Comparison of ENCODE assay signal across 8 cellular contexts in the genomic region with DNA sequence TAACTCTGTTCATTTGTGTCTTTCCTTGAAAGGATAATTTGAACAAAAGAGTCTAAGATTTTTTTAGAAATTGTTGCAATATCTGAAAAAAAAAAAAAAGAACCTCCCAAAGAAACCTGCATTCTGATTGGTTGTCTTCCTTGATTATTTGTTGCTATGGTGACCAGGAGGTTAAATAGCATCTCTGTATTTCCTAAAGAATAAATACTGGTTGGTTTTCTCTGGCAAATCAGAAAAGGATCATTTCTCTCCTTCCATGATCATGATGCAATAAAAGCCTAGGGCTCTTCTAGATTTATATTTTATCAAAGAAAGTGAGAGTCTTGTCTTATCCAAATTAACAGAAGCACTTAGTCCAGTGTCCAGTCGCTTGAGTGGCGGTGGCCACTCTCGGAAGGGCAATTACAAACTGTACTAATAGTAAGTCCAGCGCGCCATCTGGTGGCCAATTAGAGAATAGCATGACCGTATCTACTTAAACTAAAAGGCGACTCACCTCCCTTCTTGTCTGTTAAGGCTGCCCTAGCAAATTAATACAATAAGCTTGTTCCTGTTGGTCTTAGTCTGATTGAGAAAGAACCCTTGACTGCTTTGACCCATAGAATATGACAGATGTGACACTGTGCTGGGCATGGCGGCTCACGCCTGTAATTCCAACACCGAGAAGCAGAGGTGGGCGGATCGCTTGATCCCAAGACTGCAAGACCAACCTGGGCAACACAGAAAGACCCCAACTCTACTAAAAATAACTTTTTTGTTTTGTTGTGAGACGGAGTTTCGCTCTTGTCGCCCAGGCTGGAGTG. TPM values are rescaled to one million over a fixed set of nuclear protein-coding genes. Genes with fewer than 3 reads are reported as not detected.
DNase-seq lines count a peak whose midpoint lies in the region; ATAC-seq, FAIRE-seq and TF ChIP-seq lines count a peak whose summit lies in the region.

No MANE protein-coding gene starts in this region.

- H3K79me2 ChIP-seq in H1 (ENCODE audit: control insufficient read depth in 1 of 2, insufficient read depth in 2 of 2, low read length in 2 of 2) = no peaks in the 10 kb centered on the region
- H3K79me2 ChIP-seq in mesendoderm (ENCODE audit: control insufficient read depth, insufficient read depth, low read length) = no peaks in the 10 kb centered on the region

- no peak overlapping the region for H3K27ac ChIP-seq in CD4-positive, alpha-beta T cell (ENCODE audit: low read depth, low read length)
- H3K27ac ChIP-seq in H1 (ENCODE audit: low read depth, low read length) = no peak overlapping the region
- H3K27ac ChIP-seq in mesendoderm (ENCODE audit: low read depth, low read length) = no peak overlapping the region

- 34% methylated on average over 15 of the region's 15 CpGs; no CpG with 5 or more reads in 1 of the 2 experiments for WGBS in H1 (ENCODE audit: extremely low coverage in 1 of 2, insufficient coverage in 1 of 2, insufficient read length in 1 of 2, insufficient replicate concordance in 2 of 2, low coverage in 1 of 2, low lambda C conversion rate in 2 of 2, missing lambda C conversion rate in 1 of 2), 2 experiments
- no CpG with 5 or more reads among the region's 15 CpGs for WGBS in mesendoderm (ENCODE audit: extremely low coverage, insufficient coverage, low lambda C conversion rate)

- H4K5ac ChIP-seq in H1 (ENCODE audit: insufficient read length, low read depth, low read length) (no peak overlapping the region), mesendoderm (ENCODE audit: low read length) (no peak overlapping the region)

- H2BK5ac ChIP-seq in H1 (ENCODE audit: low read depth, low read length) (no peak overlapping the region), mesendoderm (ENCODE audit: low read length) (no peak overlapping the region)

- DNase-seq in CD4-positive, alpha-beta T cell = peak; percentile 65 to 87 (median 75)
- DNase-seq in HTR-8/SVneo (ENCODE audit: insufficient read length, low spot score) (peak; percentile 67), NOMO-1 treated with DMSO at 0.1 percent for 48 hours (lab: John Stamatoyannopoulos, UW; ENCODE audit: unreplicated experiment) (peak; percentile 93), H1 (ENCODE audit: low read depth in 1 of 2, low spot score in 2 of 2) (peak; percentile 69 to 92), mesendoderm (peak; percentile 93)
- peak; percentile 90 for DNase-seq in activated CD8-positive, alpha-beta memory T cell treated with anti-CD3 and anti-CD28 coated beads for 24 hours
- peak; percentile 31 to 66 for DNase-seq in stimulated activated CD8-positive, alpha-beta memory T cell treated with anti-CD3 and anti-CD28 coated beads, Interleukin-15, amount 100 ng/mL, for 4 hours (ENCODE audit: low read depth in 2 of 2)

- no peak overlapping the region for H3K4me3 Mint-ChIP-seq in CD4-positive, alpha-beta T cell

- H3K23me2 ChIP-seq in H1 (ENCODE audit: low read depth, low read length) = no peaks in the 10 kb centered on the region

- CTCF ChIA-PET in CD4-positive, alpha-beta T cell (lab: Charles Lee) = interaction anchor here (0.6 to 2.0 kb wide), 7 partner anchors 9 to 184 kb away, joined by 3 to 7 read pairs (median 3); no protein-coding TSS in a partner anchor
- CTCF ChIA-PET in H1 (lab: Charles Lee; ENCODE audit: partially characterized antibody) = interaction anchor here (0.6 to 6.3 kb wide), 35 partner anchors 12 to 363 kb away, joined by 3 to 100 read pairs (median 3); partner anchors contain the start of genes DACT3 and PNMA8B

- no peak overlapping the region for H3K56ac ChIP-seq in H1 (replicated peaks; ENCODE audit: insufficient read length, low read depth, low read length)
- no peak overlapping the region for H3K56ac ChIP-seq in mesendoderm (ENCODE audit: low read length)

- H4K91ac ChIP-seq in H1 (replicated peaks; ENCODE audit: insufficient read length, low read length) = no peak overlapping the region

- no peak overlapping the region; the same call in 1 of the 2 replicates for H2AFZ ChIP-seq in H1 (ENCODE audit: low read length)

- H3K27me3 ChIP-seq in CD4-positive, alpha-beta T cell (ENCODE audit: control insufficient read depth, insufficient read depth, low read length) = no peaks in the 10 kb centered on the region
- H3K27me3 ChIP-seq in H1 (replicated peaks in 1 of 4; ENCODE audit: control insufficient read depth in 3 of 4, extremely low read depth in 1 of 4, insufficient read depth in 3 of 4, low read length in 3 of 4) (no peaks in the 10 kb centered on the region), mesendoderm (ENCODE audit: insufficient read depth, low read length, poor library complexity) (no peaks in the 10 kb centered on the region)

- H3K4me3 ChIP-seq in H1 (ENCODE audit: extremely low read depth in 1 of 4, insufficient read depth in 2 of 4, low read depth in 3 of 4, low read length in 4 of 4) (no peak overlapping the region), mesendoderm (ENCODE audit: low read length) (no peak overlapping the region)

- H3K18ac ChIP-seq in H1 (ENCODE audit: extremely low read depth, low read length) (no peak overlapping the region), mesendoderm (ENCODE audit: low read length) (no peak overlapping the region)

- H3K36me3 Mint-ChIP-seq in CD4-positive, alpha-beta T cell (ENCODE audit: low read depth) = no peaks in the 10 kb centered on the region

- no peak overlapping the region for H2AK5ac ChIP-seq in H1 (ENCODE audit: low read depth, low read length)
- no peak overlapping the region for H2AK5ac ChIP-seq in mesendoderm (ENCODE audit: low read length)

- H3K79me1 ChIP-seq in H1 (ENCODE audit: low read depth, low read length) (no peaks in the 10 kb centered on the region), mesendoderm (ENCODE audit: low read length) (no peaks in the 10 kb centered on the region)

- H2BK12ac ChIP-seq in H1 (ENCODE audit: low read depth, low read length) = no peak overlapping the region

- FAIRE-seq in HTR-8/SVneo (lab: Jason Lieb, UNC) (peak; percentile 33), H1 (lab: Jason Lieb, UNC) (peak; percentile 79)

- no peak overlapping the region for H3K9ac ChIP-seq in H1 (replicated peaks in 1 of 4; ENCODE audit: extremely low read depth in 1 of 4, low read depth in 3 of 4, low read length in 3 of 4)
- no peak overlapping the region for H3K9ac ChIP-seq in mesendoderm (ENCODE audit: low read length)

- H3K23ac ChIP-seq in H1 (ENCODE audit: insufficient read length) = no peak overlapping the region
- no peak overlapping the region for H3K23ac ChIP-seq in mesendoderm (ENCODE audit: low read length)

- H3K4ac ChIP-seq in H1 (replicated peaks; ENCODE audit: insufficient read length, low read depth, low read length) (no peak overlapping the region), mesendoderm (ENCODE audit: low read depth, low read length) (no peak overlapping the region)

- H2BK15ac ChIP-seq in H1 (ENCODE audit: low read length) (no peak overlapping the region), mesendoderm (replicated peaks; ENCODE audit: low read depth) (no peak overlapping the region)

- POLR2A ChIA-PET in CD4-positive, alpha-beta T cell (lab: Charles Lee) = interaction anchor here (0.6 to 1.2 kb wide), 2 partner anchors 20 to 58 kb away, joined by 3 to 4 read pairs; partner anchors contain the start of gene CALM3
- POLR2A ChIA-PET in H1 (lab: Charles Lee; ENCODE audit: partially characterized antibody) = no interaction called here

- intact Hi-C loops in CD4-positive, alpha-beta T cell (cut with DNase I, micrococcal nuclease) = loop anchor here (1.0 to 2.0 kb wide), 6 partner anchors 13 to 148 kb away; no protein-coding TSS in a partner anchor

- no peaks in the 10 kb centered on the region for H4K20me1 ChIP-seq in H1 (replicated peaks in 1 of 2; ENCODE audit: control insufficient read depth in 1 of 2, insufficient read depth in 2 of 2, low read length in 2 of 2)

- H3K9me3 ChIP-seq in CD4-positive, alpha-beta T cell (ENCODE audit: control insufficient read depth, low read length) = no peaks in the 10 kb centered on the region
- H3K9me3 ChIP-seq in H1 (ENCODE audit: insufficient read depth in 2 of 2, low read depth in 1 of 2, low read length in 1 of 2) = no peaks in the 10 kb centered on the region

- no peaks in the 10 kb centered on the region for H3K36me3 ChIP-seq in H1 (ENCODE audit: control insufficient read depth in 2 of 4, insufficient read depth in 4 of 4, low read length in 3 of 4)
- H3K36me3 ChIP-seq in mesendoderm (ENCODE audit: control insufficient read depth, insufficient read depth, low read length) = no peaks in the 10 kb centered on the region

- H3K27me3 Mint-ChIP-seq in CD4-positive, alpha-beta T cell = peaks cover 3% of the 10 kb centered on the region

- H2BK120ac ChIP-seq in H1 (replicated peaks; ENCODE audit: low read depth, low read length) (no peak overlapping the region), mesendoderm (ENCODE audit: low read depth, low read length) (no peak overlapping the region)

- ATAC-seq in CD4-positive, alpha-beta T cell (ENCODE audit: poor library complexity) = peak; percentile 68
- no peak for ATAC-seq in GM18519 (IDR thresholded peaks at IDR 0.05; ENCODE audit: low FRiP score, unreplicated experiment)

- TF ChIP-seq CTCF in CD4-positive, alpha-beta T cell (IDR thresholded peaks at IDR 0.05) = peak; percentile 97
- TF ChIP-seq CTCF in H1 (IDR thresholded peaks at IDR 0.05; ENCODE audit: control extremely low read depth in 1 of 3, insufficient read depth in 1 of 3, low read depth in 1 of 3, low read length in 3 of 3) = peak; percentile 12 to 84 (median 77)

- peaks cover 7% of the 10 kb centered on the region for H3K4me1 Mint-ChIP-seq in CD4-positive, alpha-beta T cell (ENCODE audit: low read depth)

- H3K4me1 ChIP-seq in H1 (replicated peaks in 1 of 4; ENCODE audit: control insufficient read depth in 3 of 4, insufficient read depth in 4 of 4, low read length in 3 of 4) (peaks cover 2 to 5% (median 4%) of the 10 kb centered on the region in 4 experiments; a peak in 4 of 7 replicates), mesendoderm (ENCODE audit: control insufficient read depth, low read depth, low read length) (no peaks in the 10 kb centered on the region)

- TF ChIP-seq EP300 in H1 (IDR thresholded peaks at IDR 0.05; ENCODE audit: borderline replicate concordance in 1 of 2, low read depth in 2 of 2, low read length in 2 of 2) = no peak

- TF ChIP-seq RAD21 in H1 (IDR thresholded peaks at IDR 0.05 in 1 of 2, conservative IDR thresholded peaks at IDR 0.05 in 1 of 2; ENCODE audit: low read depth in 2 of 2, low read length in 2 of 2) = peak; percentile 83

- H2BK20ac ChIP-seq in H1 (ENCODE audit: low read length) = no peak overlapping the region

- no peak overlapping the region for H3K14ac ChIP-seq in H1 (ENCODE audit: insufficient read length)

- no peaks in the 10 kb centered on the region for H3K9me3 Mint-ChIP-seq in CD4-positive, alpha-beta T cell

- H3K4me2 ChIP-seq in H1 (ENCODE audit: insufficient read depth in 1 of 2, low read depth in 2 of 2, low read length in 2 of 2) = no peak overlapping the region
- no peak overlapping the region for H3K4me2 ChIP-seq in mesendoderm (ENCODE audit: low read length)

- H4K8ac ChIP-seq in H1 (ENCODE audit: extremely low read depth, insufficient read depth, low read length) (no peak overlapping the region), mesendoderm (ENCODE audit: low read depth, low read length) (no peak overlapping the region)

- no peak overlapping the region for H3K27ac Mint-ChIP-seq in CD4-positive, alpha-beta T cell

- no peak for TF ChIP-seq POLR2A in H1 (IDR thresholded peaks at IDR 0.05; ENCODE audit: control extremely low read depth in 1 of 2, low read depth in 2 of 2, low read length in 2 of 2)

RNA-seq across cellular contexts. Expression of gene PNMA8B, which starts 47.0 kb away (rescaled TPM):
- under 1 TPM; 0.14 to 0.19 TPM for total RNA-seq in CD4-positive, alpha-beta T cell
- 1.2 and 1.4 TPM in 2 replicates for total RNA-seq in H1 (2021; fragmentation: NEBNext Ultra II Directional; extraction: Animal tissue kit (Norgen Biotek cat#: 25700))
- polyA plus RNA-seq in H1 (2011; rRNA removed) = 0.48 and 0.94 TPM in 2 replicates
- polyA plus RNA-seq in H1 (2011; cell fraction: cytosol; rRNA removed) = 0.75 TPM
- polyA plus RNA-seq in H1 (2011; cell fraction: nucleus; rRNA removed) = 1.4 TPM
- 1.4 to 1.8 TPM (median 1.6 TPM) in 4 replicates for polyA plus RNA-seq in H1 (2012, experiment 1 of 2)
- 1.1 TPM for polyA plus RNA-seq in H1 (2012, experiment 2 of 2)
- polyA plus RNA-seq in H1 (2013, experiment 1 of 2) = 0.69 TPM
- 0.72 TPM for polyA plus RNA-seq in H1 (2013, experiment 2 of 2)
- 0.68 and 0.88 TPM in 2 replicates for polyA minus RNA-seq in H1 (2011; rRNA and poly(A)+ RNA removed)
- 1.2 TPM for polyA minus RNA-seq in H1 (2011; cell fraction: cytosol; rRNA and poly(A)+ RNA removed)
- polyA minus RNA-seq in H1 (2011; cell fraction: nucleus; rRNA and poly(A)+ RNA removed) = 1.3 TPM
- polyA plus RNA-seq in mesendoderm (2013, experiment 1 of 2) = 0.10 TPM
- polyA plus RNA-seq in mesendoderm (2013, experiment 2 of 2) = 0.15 TPM

RNA-seq across cellular contexts. Expression of gene CALM3, which starts 58.5 kb away (rescaled TPM):
- 100 to 1,000 TPM; 169 to 173 TPM for total RNA-seq in CD4-positive, alpha-beta T cell
- total RNA-seq in H1 (2021; fragmentation: NEBNext Ultra II Directional; extraction: Animal tissue kit (Norgen Biotek cat#: 25700)) = 318 and 326 TPM in 2 replicates
- polyA plus RNA-seq in H1 (2011; rRNA removed) = 315 and 405 TPM in 2 replicates
- polyA plus RNA-seq in H1 (2011; cell fraction: cytosol; rRNA removed) = 585 TPM
- 241 TPM for polyA plus RNA-seq in H1 (2011; cell fraction: nucleus; rRNA removed)
- 396 to 462 TPM (median 444 TPM) in 4 replicates for polyA plus RNA-seq in H1 (2012, experiment 1 of 2)
- 353 TPM for polyA plus RNA-seq in H1 (2012, experiment 2 of 2)
- 213 TPM for polyA plus RNA-seq in H1 (2013, experiment 1 of 2)
- polyA plus RNA-seq in H1 (2013, experiment 2 of 2) = 220 TPM
- 129 and 145 TPM in 2 replicates for polyA minus RNA-seq in H1 (2011; rRNA and poly(A)+ RNA removed)
- polyA minus RNA-seq in H1 (2011; cell fraction: cytosol; rRNA and poly(A)+ RNA removed) = 94.5 TPM
- polyA minus RNA-seq in H1 (2011; cell fraction: nucleus; rRNA and poly(A)+ RNA removed) = 67.8 TPM
- 240 TPM for polyA plus RNA-seq in mesendoderm (2013, experiment 1 of 2)
- polyA plus RNA-seq in mesendoderm (2013, experiment 2 of 2) = 237 TPM
